ENCODE assay signal across 11 cellular contexts in the genomic region with DNA sequence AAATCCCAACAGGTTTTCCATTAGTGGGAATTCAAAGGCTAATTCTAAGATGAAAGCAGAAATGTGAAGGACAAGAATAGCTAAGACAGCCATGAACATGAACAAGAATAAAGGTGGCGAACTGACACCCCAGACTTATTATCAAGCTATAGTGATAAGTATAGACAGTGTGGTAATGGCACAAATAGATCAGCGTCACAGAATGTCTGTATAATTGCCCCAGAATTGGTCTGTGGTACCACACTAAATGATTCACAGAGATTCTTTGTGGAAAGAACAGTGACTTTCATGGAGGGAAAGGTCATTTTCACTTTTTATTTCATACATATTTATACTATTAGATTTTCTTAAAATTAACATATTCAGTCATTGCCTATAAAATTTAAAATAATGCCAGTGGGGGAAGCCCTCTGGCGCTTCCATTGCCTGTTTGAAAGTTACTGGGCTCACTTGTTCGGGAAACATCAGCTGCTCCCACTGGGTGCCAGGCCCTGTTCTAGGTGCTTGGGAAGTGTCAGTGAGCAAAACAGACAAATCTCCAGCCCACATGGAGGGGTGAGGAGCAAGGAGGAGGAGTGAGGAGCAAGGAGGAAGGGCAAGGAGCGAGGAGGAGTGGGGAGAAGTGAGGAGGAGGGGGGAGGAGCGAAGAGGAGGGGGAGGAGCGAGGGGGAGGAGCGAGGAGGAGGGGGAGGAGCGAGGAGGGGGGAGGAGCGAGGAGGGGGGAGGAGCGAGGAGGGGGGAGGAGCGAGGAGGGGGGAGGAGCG. TPM values are rescaled to one million over a fixed set of nuclear protein-coding genes. Genes with fewer than 3 reads are reported as not detected.
DNase-seq lines count a peak whose midpoint lies in the region; ATAC-seq, FAIRE-seq and TF ChIP-seq lines count a peak whose summit lies in the region.
"Had no signal": no experiment of that assay in that cellular context is flagged by ENCODE, and none has a peak within 500 bp of the region (broad histone marks: within the 10 kb centered on the region; RNA-seq: fewer than 3 reads in every experiment).

No MANE protein-coding gene starts in this region.

- peak; percentile 45 for ATAC-seq in activated CD4-positive, alpha-beta T cell treated with anti-CD3 and anti-CD28 coated beads for 36 hours
- ATAC-seq in K562 (no peak), HG03460 (IDR thresholded peaks at IDR 0.05; ENCODE audit: unreplicated experiment) (no peak), HG02678 (IDR thresholded peaks at IDR 0.05; ENCODE audit: unreplicated experiment) (no peak)
- ATAC-seq in stimulated activated effector memory CD8-positive, alpha-beta T cell treated with anti-CD3 and anti-CD28 coated beads, Interleukin-12 subunit alpha, Interleukin-12 subunit beta, amount 100 ng/mL, for 72 hours = peak; percentile 78

- no peak for TF ChIP-seq POLR2A in K562 (conservative IDR thresholded peaks at IDR 0.05)

- intact Hi-C loops in activated CD4-positive, alpha-beta T cell treated with anti-CD3 and anti-CD28 coated beads for 36 hours (cut with DNase I, micrococcal nuclease) = loop anchor here (2.0 to 5.0 kb wide), 2 partner anchors 16 to 310 kb away; a partner anchor contains a TSS
- intact Hi-C loops in K562 (cut with micrococcal nuclease) = loop anchor here (5.0 kb wide), 2 partner anchors 45 to 85 kb away; a partner anchor contains a TSS

- H3K4me2 ChIP-seq in K562 (ENCODE audit: insufficient read depth, low read length) = peak overlapping the region; percentile 51; the same call in 1 of the 2 replicates

- peak overlapping the region; percentile 72 for H3K27ac Mint-ChIP-seq in activated CD4-positive, alpha-beta T cell treated with anti-CD3 and anti-CD28 coated beads for 36 hours
- H3K27ac Mint-ChIP-seq in stimulated activated effector memory CD8-positive, alpha-beta T cell treated with anti-CD3 and anti-CD28 coated beads, Interleukin-12 subunit alpha, Interleukin-12 subunit beta, amount 100 ng/mL, for 72 hours = peak overlapping the region; percentile 92

- no peaks in the 10 kb centered on the region for H4K20me1 ChIP-seq in K562 (replicated peaks; ENCODE audit: control insufficient read depth, insufficient read depth, low read length)

- H3K4me3 ChIP-seq in K562 = no peak overlapping the region

- in situ Hi-C loops in K562 (cut with MboI) = no loop called here

- no peak for FAIRE-seq in K562 (lab: Jason Lieb, UNC)
- FAIRE-seq: endometrium had no signal

- H3K36me3 Mint-ChIP-seq in activated CD4-positive, alpha-beta T cell treated with anti-CD3 and anti-CD28 coated beads for 36 hours (ENCODE audit: low read depth) = no peaks in the 10 kb centered on the region
- peaks cover 21% of the 10 kb centered on the region for H3K36me3 Mint-ChIP-seq in stimulated activated effector memory CD8-positive, alpha-beta T cell treated with anti-CD3 and anti-CD28 coated beads, Interleukin-12 subunit alpha, Interleukin-12 subunit beta, amount 100 ng/mL, for 72 hours

- H3K4me1 Mint-ChIP-seq in activated CD4-positive, alpha-beta T cell treated with anti-CD3 and anti-CD28 coated beads for 36 hours = peaks cover 43% of the 10 kb centered on the region
- H3K4me1 Mint-ChIP-seq in stimulated activated effector memory CD8-positive, alpha-beta T cell treated with anti-CD3 and anti-CD28 coated beads, Interleukin-12 subunit alpha, Interleukin-12 subunit beta, amount 100 ng/mL, for 72 hours = peaks cover 38% of the 10 kb centered on the region

- peak overlapping the region; percentile 81 for H2AFZ ChIP-seq in K562 (ENCODE audit: low read depth, low read length)

- no peaks in the 10 kb centered on the region for H3K27me3 ChIP-seq in K562 (ENCODE audit: control insufficient read depth in 2 of 2, insufficient read depth in 2 of 2, low read length in 2 of 2)

- POLR2A ChIA-PET in activated CD4-positive, alpha-beta T cell treated with anti-CD3 and anti-CD28 coated beads for 36 hours (lab: Charles Lee) = interaction anchor here (0.7 to 1.1 kb wide), 4 partner anchors 14 to 252 kb away, joined by 3 to 5 read pairs (median 3); no protein-coding TSS in a partner anchor
- POLR2A ChIA-PET in K562 (lab: Yijun Ruan, JAX) = interaction anchor here (0.5 to 3.4 kb wide), 7 partner anchors 9 to 427 kb away, joined by 3 to 14 read pairs (median 5); a partner anchor contains a TSS

- H3K36me3 ChIP-seq in K562 (ENCODE audit: control insufficient read depth, insufficient read depth, low read length) = no peaks in the 10 kb centered on the region

- no peak overlapping the region for H3K9ac ChIP-seq in K562 (ENCODE audit: insufficient read depth in 1 of 2, low read depth in 2 of 2, low read length in 2 of 2)

- no peaks in the 10 kb centered on the region for H3K9me1 ChIP-seq in K562 (ENCODE audit: control insufficient read depth, insufficient read depth, low read length)

- H3K4me3 Mint-ChIP-seq in activated CD4-positive, alpha-beta T cell treated with anti-CD3 and anti-CD28 coated beads for 36 hours = peak overlapping the region; percentile 46
- peak overlapping the region; percentile 75 for H3K4me3 Mint-ChIP-seq in stimulated activated effector memory CD8-positive, alpha-beta T cell treated with anti-CD3 and anti-CD28 coated beads, Interleukin-12 subunit alpha, Interleukin-12 subunit beta, amount 100 ng/mL, for 72 hours

- H3K4me1 ChIP-seq in K562 (replicated peaks in 1 of 2; ENCODE audit: control insufficient read depth in 2 of 2, insufficient read depth in 2 of 2, low read length in 2 of 2) = peaks cover 19 to 27% of the 10 kb centered on the region in 2 experiments; a peak in 4 of 5 replicates

- H3K27ac ChIP-seq in K562 (ENCODE audit: extremely low read depth, low read depth, low read length) = no peak overlapping the region

- no peaks in the 10 kb centered on the region for H3K27me3 Mint-ChIP-seq in activated CD4-positive, alpha-beta T cell treated with anti-CD3 and anti-CD28 coated beads for 36 hours

- no peak for TF ChIP-seq CTCF in K562 (IDR thresholded peaks at IDR 0.05 in 2 of 3, conservative IDR thresholded peaks at IDR 0.05 in 1 of 3; ENCODE audit: insufficient read depth in 2 of 3, low read depth in 1 of 3, low read length in 3 of 3)

- no peak for TF ChIP-seq EP300 in K562 (IDR thresholded peaks at IDR 0.05; ENCODE audit: low read length)

- DNase-seq in activated CD4-positive, alpha-beta T cell treated with anti-CD3 and anti-CD28 coated beads for 36 hours = no peak
- DNase-seq in activated CD4-positive, alpha-beta T cell treated with anti-CD3 and anti-CD28 coated beads for 1 hour = no peak
- DNase-seq in SKM-1 treated with dmso at 0.1 percent for 144 hours (lab: John Stamatoyannopoulos, UW; ENCODE audit: unreplicated experiment) (peak; percentile 52), K562 (ENCODE audit: extremely low read depth in 1 of 4, low spot score in 3 of 4) (peak; percentile 52 to 89 (median 84)), cerebellar nuclear complex (lab: John Stamatoyannopoulos, UW) (no peak)
- no peak for DNase-seq in stimulated activated effector memory CD8-positive, alpha-beta T cell treated with anti-CD3 and anti-CD28 coated beads, Interleukin-12 subunit alpha, Interleukin-12 subunit beta, amount 100 ng/mL, for 72 hours (ENCODE audit: low spot score in 2 of 2)

- peaks cover 8% of the 10 kb centered on the region for H3K9me3 ChIP-seq in K562 (replicated peaks; ENCODE audit: control insufficient read depth, insufficient read depth, low read depth, low read length)

- BruUV-seq in K562 (replicated peaks; lab: Mats Ljungman, UMichigan) = no TSS peak

- CTCF ChIA-PET in activated CD4-positive, alpha-beta T cell treated with anti-CD3 and anti-CD28 coated beads for 36 hours (lab: Charles Lee) = interaction anchor here (0.6 to 3.2 kb wide), 9 partner anchors 9 to 141 kb away, joined by 3 to 35 read pairs (median 5); a partner anchor contains a TSS
- CTCF ChIA-PET in K562 (lab: Yijun Ruan, JAX; ENCODE audit: low intra/inter-chr PET ratio) = no interaction called here

- TF ChIP-seq RAD21 in K562 (CRISPR knock-in tag; conservative IDR thresholded peaks at IDR 0.05 in 1 of 2, IDR thresholded peaks at IDR 0.05 in 1 of 2) = no peak

- 94% methylated on average over 4 of the region's 13 CpGs for WGBS in K562 (ENCODE audit: insufficient coverage, low coverage, missing lambda C conversion rate)

- H3K9me3 Mint-ChIP-seq in activated CD4-positive, alpha-beta T cell treated with anti-CD3 and anti-CD28 coated beads for 36 hours (ENCODE audit: low read depth) = no peaks in the 10 kb centered on the region
- H3K9me3 Mint-ChIP-seq in stimulated activated effector memory CD8-positive, alpha-beta T cell treated with anti-CD3 and anti-CD28 coated beads, Interleukin-12 subunit alpha, Interleukin-12 subunit beta, amount 100 ng/mL, for 72 hours = no peaks in the 10 kb centered on the region

- H3K79me2 ChIP-seq in K562 (ENCODE audit: control insufficient read depth, insufficient read depth, low read length) = peaks cover 10% of the 10 kb centered on the region; the same call in 1 of the 3 replicates

RNA-seq across cellular contexts. Expression of a gene that starts 11.3 kb away (rescaled TPM):
- total RNA-seq in activated CD4-positive, alpha-beta T cell treated with anti-CD3 and anti-CD28 coated beads for 36 hours = under 1 TPM; 0.32 to 0.57 TPM
- 0.51 TPM in 1 of 2 replicates, not detected in the other for total RNA-seq in K562 (2011; cell fraction: chromatin; rRNA removed; ENCODE audit: low replicate concordance)
- total RNA-seq in K562 (2011; cell fraction: nucleolus; rRNA removed) = 0.26 and 0.67 TPM in 2 replicates
- 0.22 and 0.46 TPM in 2 replicates for total RNA-seq in K562 (2011; cell fraction: nucleoplasm; rRNA removed)
- total RNA-seq in K562 (2014; rRNA removed) (0.08 and 0.14 TPM in 2 replicates), K562 (2014; rRNA removed; fragmentation: Illumina TruSeq; extraction: Trizol) (not detected in 2 replicates), K562 (2015; rRNA removed; fragmentation: Illumina TruSeq; extraction: Trizol) (not detected in 2 replicates), K562 (2021) (0.18 TPM in 1 of 2 replicates, not detected in the other)
- polyA plus RNA-seq in K562 (2011; rRNA removed) (0.03 TPM in 1 of 2 replicates, not detected in the other), K562 (2014; fragmentation: Illumina TruSeq; extraction: Trizol) (not detected in 2 replicates), K562 (2014; fragmentation: Nextera tagmentation; extraction: Ambion mirVana) (not detected), K562 (2014; rRNA removed) (0.15 and 0.16 TPM in 2 replicates)
- polyA plus RNA-seq in K562 (2011; cell fraction: cytosol; rRNA removed) = 0.03 TPM in 1 of 2 replicates, not detected in the other
- 0.06 TPM in 2 replicates for polyA plus RNA-seq in K562 (2011; cell fraction: nucleus; rRNA removed)
- 0.42 and 0.73 TPM in 2 replicates for polyA plus RNA-seq in K562 (2012)
- polyA minus RNA-seq in K562 (2011; rRNA and poly(A)+ RNA removed) = not detected in 2 replicates
- polyA minus RNA-seq in K562 (2011; cell fraction: cytosol; rRNA and poly(A)+ RNA removed) = not detected in 2 replicates
- polyA minus RNA-seq in K562 (2011; cell fraction: nucleus; rRNA and poly(A)+ RNA removed) = 0.11 TPM in 1 of 2 replicates, not detected in the other

RNA-seq across cellular contexts. Expression of a gene that starts 22.1 kb away (rescaled TPM):
- total RNA-seq in activated CD4-positive, alpha-beta T cell treated with anti-CD3 and anti-CD28 coated beads for 36 hours = 10 to 100 TPM; 73.4 to 82.3 TPM
- total RNA-seq in K562 (2011; cell fraction: chromatin; rRNA removed; ENCODE audit: low replicate concordance) = 121 and 331 TPM in 2 replicates
- total RNA-seq in K562 (2011; cell fraction: nucleolus; rRNA removed) = 233 and 250 TPM in 2 replicates
- total RNA-seq in K562 (2011; cell fraction: nucleoplasm; rRNA removed) = 139 and 152 TPM in 2 replicates
- 25.7 and 34.3 TPM in 2 replicates for total RNA-seq in K562 (2014; rRNA removed)
- 3.3 and 5.1 TPM in 2 replicates for total RNA-seq in K562 (2014; rRNA removed; fragmentation: Illumina TruSeq; extraction: Trizol)
- 13.8 and 15.2 TPM in 2 replicates for total RNA-seq in K562 (2015; rRNA removed; fragmentation: Illumina TruSeq; extraction: Trizol)
- total RNA-seq in K562 (2021) = 55.9 and 73.1 TPM in 2 replicates
- 18.1 and 48.0 TPM in 2 replicates for polyA plus RNA-seq in K562 (2011; rRNA removed)
- polyA plus RNA-seq in K562 (2011; cell fraction: cytosol; rRNA removed) = 11.1 and 18.3 TPM in 2 replicates
- 636 and 650 TPM in 2 replicates for polyA plus RNA-seq in K562 (2011; cell fraction: nucleus; rRNA removed)
- 54.9 and 131 TPM in 2 replicates for polyA plus RNA-seq in K562 (2012)
- polyA plus RNA-seq in K562 (2014; fragmentation: Illumina TruSeq; extraction: Trizol) = 18.3 and 23.2 TPM in 2 replicates
- polyA plus RNA-seq in K562 (2014; fragmentation: Nextera tagmentation; extraction: Ambion mirVana) = under 1 TPM; 0.38 to 0.84 TPM
- 74.2 and 85.1 TPM in 2 replicates for polyA plus RNA-seq in K562 (2014; rRNA removed)
- polyA minus RNA-seq in K562 (2011; rRNA and poly(A)+ RNA removed) = 2.3 TPM in 2 replicates
- polyA minus RNA-seq in K562 (2011; cell fraction: cytosol; rRNA and poly(A)+ RNA removed) = 4.9 and 8.6 TPM in 2 replicates
- 43.4 and 50.0 TPM in 2 replicates for polyA minus RNA-seq in K562 (2011; cell fraction: nucleus; rRNA and poly(A)+ RNA removed)

RNA-seq across cellular contexts. Expression of a gene that starts 30.1 kb away (rescaled TPM):
- 100 to 1,000 TPM; 134 to 212 TPM for total RNA-seq in activated CD4-positive, alpha-beta T cell treated with anti-CD3 and anti-CD28 coated beads for 36 hours
- 209 and 273 TPM in 2 replicates for total RNA-seq in K562 (2011; cell fraction: chromatin; rRNA removed; ENCODE audit: low replicate concordance)
- 153 and 159 TPM in 2 replicates for total RNA-seq in K562 (2011; cell fraction: nucleolus; rRNA removed)
- total RNA-seq in K562 (2011; cell fraction: nucleoplasm; rRNA removed) = 172 and 176 TPM in 2 replicates
- total RNA-seq in K562 (2014; rRNA removed) (279 and 309 TPM in 2 replicates), K562 (2014; rRNA removed; fragmentation: Illumina TruSeq; extraction: Trizol) (199 and 209 TPM in 2 replicates), K562 (2015; rRNA removed; fragmentation: Illumina TruSeq; extraction: Trizol) (176 and 185 TPM in 2 replicates), K562 (2021) (236 and 254 TPM in 2 replicates)
- polyA plus RNA-seq in K562 (2011; rRNA removed) (225 and 267 TPM in 2 replicates), K562 (2014; fragmentation: Illumina TruSeq; extraction: Trizol) (225 and 237 TPM in 2 replicates), K562 (2014; fragmentation: Nextera tagmentation; extraction: Ambion mirVana) (100 to 1,000 TPM; 370 to 383 TPM), K562 (2014; rRNA removed) (292 and 304 TPM in 2 replicates)
- polyA plus RNA-seq in K562 (2011; cell fraction: cytosol; rRNA removed) = 208 and 225 TPM in 2 replicates
- 238 and 252 TPM in 2 replicates for polyA plus RNA-seq in K562 (2011; cell fraction: nucleus; rRNA removed)
- polyA plus RNA-seq in K562 (2012) = 146 and 216 TPM in 2 replicates
- polyA minus RNA-seq in K562 (2011; rRNA and poly(A)+ RNA removed) = 144 and 174 TPM in 2 replicates
- 61.1 and 89.0 TPM in 2 replicates for polyA minus RNA-seq in K562 (2011; cell fraction: cytosol; rRNA and poly(A)+ RNA removed)
- 54.5 and 75.3 TPM in 2 replicates for polyA minus RNA-seq in K562 (2011; cell fraction: nucleus; rRNA and poly(A)+ RNA removed)

RNA-seq across cellular contexts. Expression of a gene that starts 30.7 kb away (rescaled TPM):
- 10 to 100 TPM; 19.6 to 23.3 TPM for total RNA-seq in activated CD4-positive, alpha-beta T cell treated with anti-CD3 and anti-CD28 coated beads for 36 hours
- 63.3 and 67.6 TPM in 2 replicates for total RNA-seq in K562 (2011; cell fraction: chromatin; rRNA removed; ENCODE audit: low replicate concordance)
- 36.5 and 39.2 TPM in 2 replicates for total RNA-seq in K562 (2011; cell fraction: nucleolus; rRNA removed)
- 42.6 and 50.4 TPM in 2 replicates for total RNA-seq in K562 (2011; cell fraction: nucleoplasm; rRNA removed)
- 13.3 and 14.5 TPM in 2 replicates for total RNA-seq in K562 (2014; rRNA removed)
- 8.6 and 8.7 TPM in 2 replicates for total RNA-seq in K562 (2014; rRNA removed; fragmentation: Illumina TruSeq; extraction: Trizol)
- total RNA-seq in K562 (2015; rRNA removed; fragmentation: Illumina TruSeq; extraction: Trizol) = 8.2 and 10.0 TPM in 2 replicates
- total RNA-seq in K562 (2021) = 14.9 and 15.2 TPM in 2 replicates
- polyA plus RNA-seq in K562 (2011; rRNA removed) = 21.0 and 21.2 TPM in 2 replicates
- 28.7 and 34.0 TPM in 2 replicates for polyA plus RNA-seq in K562 (2011; cell fraction: cytosol; rRNA removed)
- polyA plus RNA-seq in K562 (2011; cell fraction: nucleus; rRNA removed) = 35.7 and 37.1 TPM in 2 replicates
- 19.8 and 24.0 TPM in 2 replicates for polyA plus RNA-seq in K562 (2012)
- 18.4 and 20.5 TPM in 2 replicates for polyA plus RNA-seq in K562 (2014; fragmentation: Illumina TruSeq; extraction: Trizol)
- 1 to 10 TPM; 1.9 to 2.9 TPM for polyA plus RNA-seq in K562 (2014; fragmentation: Nextera tagmentation; extraction: Ambion mirVana)
- polyA plus RNA-seq in K562 (2014; rRNA removed) = 23.8 and 27.5 TPM in 2 replicates
- 15.4 and 17.4 TPM in 2 replicates for polyA minus RNA-seq in K562 (2011; rRNA and poly(A)+ RNA removed)
- 5.5 and 16.2 TPM in 2 replicates for polyA minus RNA-seq in K562 (2011; cell fraction: cytosol; rRNA and poly(A)+ RNA removed)
- 10.7 and 13.6 TPM in 2 replicates for polyA minus RNA-seq in K562 (2011; cell fraction: nucleus; rRNA and poly(A)+ RNA removed)

RNA-seq across cellular contexts. Expression of a gene that starts 32.5 kb away (rescaled TPM):
- total RNA-seq in activated CD4-positive, alpha-beta T cell treated with anti-CD3 and anti-CD28 coated beads for 36 hours = not detected
- not detected in 2 replicates for total RNA-seq in K562 (2011; cell fraction: chromatin; rRNA removed; ENCODE audit: low replicate concordance)
- total RNA-seq in K562 (2011; cell fraction: nucleolus; rRNA removed) = not detected in 2 replicates
- total RNA-seq in K562 (2011; cell fraction: nucleoplasm; rRNA removed) = not detected in 2 replicates
- not detected in 2 replicates for total RNA-seq in K562 (2014; rRNA removed)
- total RNA-seq in K562 (2014; rRNA removed; fragmentation: Illumina TruSeq; extraction: Trizol) = not detected in 2 replicates
- total RNA-seq in K562 (2015; rRNA removed; fragmentation: Illumina TruSeq; extraction: Trizol) = not detected in 2 replicates
- not detected in 2 replicates for total RNA-seq in K562 (2021)
- polyA plus RNA-seq in K562 (2011; rRNA removed) = not detected in 2 replicates
- polyA plus RNA-seq in K562 (2011; cell fraction: cytosol; rRNA removed) = not detected in 2 replicates
- polyA plus RNA-seq in K562 (2011; cell fraction: nucleus; rRNA removed) = not detected in 2 replicates
- not detected in 2 replicates for polyA plus RNA-seq in K562 (2012)
- polyA plus RNA-seq in K562 (2014; fragmentation: Illumina TruSeq; extraction: Trizol) = not detected in 2 replicates
- not detected for polyA plus RNA-seq in K562 (2014; fragmentation: Nextera tagmentation; extraction: Ambion mirVana)
- 0.19 TPM in 1 of 2 replicates, not detected in the other for polyA plus RNA-seq in K562 (2014; rRNA removed)
- polyA minus RNA-seq in K562 (2011; rRNA and poly(A)+ RNA removed) = not detected in 2 replicates
- not detected in 2 replicates for polyA minus RNA-seq in K562 (2011; cell fraction: cytosol; rRNA and poly(A)+ RNA removed)
- not detected in 2 replicates for polyA minus RNA-seq in K562 (2011; cell fraction: nucleus; rRNA and poly(A)+ RNA removed)
- total RNA-seq: left colon, subcutaneous adipose tissue had no signal

Comparison
In these comparisons a context has a peak if more than half of its experiments do, and no peak if none do; other contexts are left out.
1. ATAC-seq: peak in activated CD4-positive, alpha-beta T cell treated with anti-CD3 and anti-CD28 coated beads for 36 hours (single experiment) and stimulated activated effector memory CD8-positive, alpha-beta T cell treated with anti-CD3 and anti-CD28 coated beads, Interleukin-12 subunit alpha, Interleukin-12 subunit beta, amount 100 ng/mL, for 72 hours (single experiment); none in K562 (single experiment), HG03460 (single experiment) and HG02678 (single experiment).
2. DNase-seq: peak in SKM-1 treated with dmso at 0.1 percent for 144 hours (single experiment) and K562 (4 of 4); none in activated CD4-positive, alpha-beta T cell treated with anti-CD3 and anti-CD28 coated beads for 36 hours (single experiment), activated CD4-positive, alpha-beta T cell treated with anti-CD3 and anti-CD28 coated beads for 1 hour (single experiment), stimulated activated effector memory CD8-positive, alpha-beta T cell treated with anti-CD3 and anti-CD28 coated beads, Interleukin-12 subunit alpha, Interleukin-12 subunit beta, amount 100 ng/mL, for 72 hours (0 of 2) and cerebellar nuclear complex (0 of 2).